Comparison of ENCODE assay signal across 8 cellular contexts in genomic region chr20:20052074-20052970, GRCh38. TPM values are rescaled to one million over a fixed set of nuclear protein-coding genes. Genes with fewer than 3 reads are reported as not detected.
A peak's percentile ranks its signal among the peaks of the same experiment; 100 is the strongest.
DNase-seq lines count a peak whose midpoint lies in the region; ATAC-seq and TF ChIP-seq lines count a peak whose summit lies in the region.

TSS of gene CFAP61 (plus strand) at chr20:20052532. CDS start at chr20:20056654, 4,122 bp downstream.
TSS of gene CRNKL1 (minus strand) at chr20:20052466. CDS start at chr20:20052342, 124 bp downstream.

- H3K36me3 ChIP-seq in liver (ENCODE audit: control insufficient read depth in 4 of 4, insufficient read depth in 3 of 4, low read depth in 1 of 4, low read length in 3 of 4): peaks cover 0 to 28% (median 25%) of the 10 kb centered on the region in 4 donors

- H3K4me3 Mint-ChIP-seq in CD4-positive, alpha-beta T cell: peak within 1 kb of the TSS; percentile 98
- H3K4me3 Mint-ChIP-seq in activated CD4-positive, alpha-beta memory T cell treated with anti-CD3 and anti-CD28 coated beads, Interleukin-2, amount 10 ng/mL, durations not matched to agents 7 days and 5 days: peak within 1 kb of the TSS; percentile 92

- peak within 1 kb of the TSS; percentile 80 for H3K27ac ChIP-seq in CD4-positive, alpha-beta T cell (ENCODE audit: low read depth, low read length)
- H3K27ac ChIP-seq in dorsolateral prefrontal cortex (peak within 1 kb of the TSS in 57 of 59 donors; percentile 2 to 95 (median 76)), liver (ENCODE audit: low read depth in 1 of 2, low read length in 2 of 2) (peak within 1 kb of the TSS; percentile 89 to 90)

- POLR2A ChIA-PET in CD4-positive, alpha-beta T cell (lab: Charles Lee): interaction anchor here (0.7 to 3.0 kb wide), 15 partner anchors 8 to 1914 kb away, joined by 3 to 59 read pairs (median 6); partner anchors contain the start of genes DZANK1, NAA20, POLR3F and RALGAPA2
- POLR2A ChIA-PET in activated CD4-positive, alpha-beta memory T cell treated with anti-CD3 and anti-CD28 coated beads, Interleukin-2, amount 10 ng/mL, durations not matched to agents 7 days and 5 days (lab: Charles Lee): interaction anchor here (0.7 to 3.8 kb wide), 11 partner anchors 9 to 1545 kb away, joined by 3 to 43 read pairs (median 8); partner anchors contain the start of genes NAA20 and SEC23B

- no peaks in the 10 kb centered on the region for H3K9me3 ChIP-seq in CD4-positive, alpha-beta T cell (ENCODE audit: control insufficient read depth, low read length)
- no peaks in the 10 kb centered on the region for H3K9me3 ChIP-seq in liver (ENCODE audit: control insufficient read depth in 4 of 4, low read length in 3 of 4)

- H3K9me3 Mint-ChIP-seq in CD4-positive, alpha-beta T cell: no peaks in the 10 kb centered on the region
- no peaks in the 10 kb centered on the region for H3K9me3 Mint-ChIP-seq in activated CD4-positive, alpha-beta memory T cell treated with anti-CD3 and anti-CD28 coated beads, Interleukin-2, amount 10 ng/mL, durations not matched to agents 7 days and 5 days

- ATAC-seq in CD4-positive, alpha-beta T cell (ENCODE audit: poor library complexity): peak; percentile 93
- ATAC-seq in GM19452 (IDR thresholded peaks at IDR 0.05; ENCODE audit: unreplicated experiment) (peak; percentile 96), HG03575 (IDR thresholded peaks at IDR 0.05; ENCODE audit: extremely low read depth, insufficient number of reproducible peaks, low FRiP score, unreplicated experiment) (peak; percentile 69)

- TF ChIP-seq CTCF in CD4-positive, alpha-beta T cell (IDR thresholded peaks at IDR 0.05): no peak
- TF ChIP-seq CTCF in dorsolateral prefrontal cortex (IDR thresholded peaks at IDR 0.05 in 54 of 56, conservative IDR thresholded peaks at IDR 0.05 in 2 of 56; ENCODE audit: low read depth in 1 of 56, partially characterized antibody in 56 of 56) (peak in 46 of 56 donors; percentile 10 to 67 (median 38)), liver (IDR thresholded peaks at IDR 0.05; ENCODE audit: low read depth, low read length, missing input control) (peak; percentile 6)

- peak within 1 kb of the TSS; percentile 72 to 100 (median 97) for H3K4me3 ChIP-seq in dorsolateral prefrontal cortex
- H3K4me3 ChIP-seq in liver (ENCODE audit: low read depth in 1 of 3, low read length in 3 of 3): peak within 1 kb of the TSS; percentile 84 to 98 (median 91)

- peak; percentile 2 to 37 for TF ChIP-seq RAD21 in liver (IDR thresholded peaks at IDR 0.05)

- under 1% methylated on average over 67 of the region's 67 CpGs for WGBS in liver

- H3K27me3 Mint-ChIP-seq in CD4-positive, alpha-beta T cell: peaks cover 6% of the 10 kb centered on the region
- H3K27me3 Mint-ChIP-seq in activated CD4-positive, alpha-beta memory T cell treated with anti-CD3 and anti-CD28 coated beads, Interleukin-2, amount 10 ng/mL, durations not matched to agents 7 days and 5 days: peaks cover 5% of the 10 kb centered on the region

- H3K27ac Mint-ChIP-seq in CD4-positive, alpha-beta T cell: peak within 1 kb of the TSS; percentile 89
- H3K27ac Mint-ChIP-seq in activated CD4-positive, alpha-beta memory T cell treated with anti-CD3 and anti-CD28 coated beads, Interleukin-2, amount 10 ng/mL, durations not matched to agents 7 days and 5 days: peak within 1 kb of the TSS; percentile 90

- CTCF ChIA-PET in CD4-positive, alpha-beta T cell (lab: Charles Lee): interaction anchor here (1.0 to 3.1 kb wide), 2 partner anchors 9 to 35 kb away, joined by 4 to 24 read pairs; partner anchors contain the start of gene NAA20
- CTCF ChIA-PET in activated CD4-positive, alpha-beta memory T cell treated with anti-CD3 and anti-CD28 coated beads, Interleukin-2, amount 10 ng/mL, durations not matched to agents 7 days and 5 days (lab: Charles Lee): interaction anchor here (1.0 to 2.5 kb wide), 4 partner anchors 9 to 542 kb away, joined by 3 to 33 read pairs (median 4); partner anchors contain the start of gene NAA20

- H3K4me1 Mint-ChIP-seq in CD4-positive, alpha-beta T cell (ENCODE audit: low read depth): peaks cover 37% of the 10 kb centered on the region
- H3K4me1 Mint-ChIP-seq in activated CD4-positive, alpha-beta memory T cell treated with anti-CD3 and anti-CD28 coated beads, Interleukin-2, amount 10 ng/mL, durations not matched to agents 7 days and 5 days: peaks cover 21% of the 10 kb centered on the region

- intact Hi-C loops in CD4-positive, alpha-beta T cell (cut with DNase I, micrococcal nuclease): loop anchor here (1.0 to 10.0 kb wide), 9 partner anchors 35 to 1915 kb away; partner anchors contain the start of genes KAT14 (in 1 of the 2), KIZ (in 1 of the 2), NAA20 (in 1 of the 2) and PET117 (in 1 of the 2)
- intact Hi-C loops in dorsolateral prefrontal cortex (cut with DNase I): loop anchor here (5.0 kb wide), 1 partner anchor 35 kb away; the partner anchor contains the start of gene NAA20 (in 2 of the 2)

- peak; percentile 94 to 98 (median 96) for DNase-seq in CD4-positive, alpha-beta T cell
- DNase-seq in NCI-H82 (lab: John Stamatoyannopoulos, UW) (peak; percentile 97), dorsolateral prefrontal cortex (peak; percentile 95 to 98 (median 96))
- DNase-seq in activated CD4-positive, alpha-beta memory T cell treated with anti-CD3 and anti-CD28 coated beads, Interleukin-2, amount 10 ng/mL, durations not matched to agents 7 days and 5 days: peak; percentile 97
- DNase-seq in stimulated activated CD4-positive, alpha-beta T cell treated with anti-CD3 and anti-CD28 coated beads, Interleukin-4, amount 100 ng/mL, for 1 hour: peak; percentile 96

- H3K36me3 Mint-ChIP-seq in CD4-positive, alpha-beta T cell (ENCODE audit: low read depth): peaks cover 49% of the 10 kb centered on the region
- peaks cover 35% of the 10 kb centered on the region for H3K36me3 Mint-ChIP-seq in activated CD4-positive, alpha-beta memory T cell treated with anti-CD3 and anti-CD28 coated beads, Interleukin-2, amount 10 ng/mL, durations not matched to agents 7 days and 5 days (ENCODE audit: low read depth)

- H3K9ac ChIP-seq in liver (ENCODE audit: low read depth in 1 of 2, low read length in 2 of 2): peak within 1 kb of the TSS; percentile 67 to 92

- no peaks in the 10 kb centered on the region for H3K27me3 ChIP-seq in CD4-positive, alpha-beta T cell (ENCODE audit: control insufficient read depth, insufficient read depth, low read length)
- H3K27me3 ChIP-seq in dorsolateral prefrontal cortex: no peaks in the 10 kb centered on the region
- no peaks in the 10 kb centered on the region for H3K27me3 ChIP-seq in liver (ENCODE audit: control insufficient read depth in 4 of 4, insufficient read depth in 4 of 4, low read length in 3 of 4)

- peaks cover 2 to 11% (median 7%) of the 10 kb centered on the region in 4 donors for H3K4me1 ChIP-seq in liver (ENCODE audit: control insufficient read depth in 4 of 4, insufficient read depth in 4 of 4, low read length in 3 of 4)

TF ChIP-seq in liver, 16 proteins besides CTCF, POLR2A, EP300 and RAD21 (continues in another document):
- TF ChIP-seq NR2F2 (IDR thresholded peaks at IDR 0.05) (peak; percentile 86), FOXA2 (IDR thresholded peaks at IDR 0.05) (no peak), SP1 (IDR thresholded peaks at IDR 0.05) (peak; percentile 41), FOXA1 (IDR thresholded peaks at IDR 0.05) (no peak), ATF3 (IDR thresholded peaks at IDR 0.05) (no peak), RXRA (IDR thresholded peaks at IDR 0.05) (peak in 1 of 2 donors; percentile 5), YY1 (IDR thresholded peaks at IDR 0.05) (peak; percentile 87), TAF1 (conservative IDR thresholded peaks at IDR 0.05) (peak; percentile 70), GABPA (IDR thresholded peaks at IDR 0.05 in 1 of 2, conservative IDR thresholded peaks at IDR 0.05 in 1 of 2) (peak; percentile 92 to 98), ZBTB33 (IDR thresholded peaks at IDR 0.05) (peak; percentile 6), EGR1 (IDR thresholded peaks at IDR 0.05; ENCODE audit: low read depth in 2 of 2) (peak; percentile 61 to 82), MAX (IDR thresholded peaks at IDR 0.05) (peak; percentile 94), HNF4A (conservative IDR thresholded peaks at IDR 0.05) (peak; percentile 34 to 57), JUND (IDR thresholded peaks at IDR 0.05) (no peak)

RNA-seq across cellular contexts. Expression of gene CFAP61, which starts in this region (rescaled TPM):
- not detected for total RNA-seq in CD4-positive, alpha-beta T cell
- not detected for total RNA-seq in activated CD4-positive, alpha-beta memory T cell treated with anti-CD3 and anti-CD28 coated beads, Interleukin-2, amount 10 ng/mL, durations not matched to agents 7 days and 5 days
- total RNA-seq in dorsolateral prefrontal cortex (10 to 100 TPM in 40 of 120 experiments, 1 to 10 TPM in 80; 1.8 to 18.2 (median 8.6) TPM), liver (under 1 TPM in 1 of 2 donors, not detected in 1; 0.05 TPM)
- not detected for polyA plus RNA-seq in liver

RNA-seq across cellular contexts. Expression of gene CRNKL1, which starts in this region (rescaled TPM):
- total RNA-seq in CD4-positive, alpha-beta T cell: 10 to 100 TPM; 24.3 to 26.1 TPM
- 10 to 100 TPM; 20.4 to 21.8 TPM for total RNA-seq in activated CD4-positive, alpha-beta memory T cell treated with anti-CD3 and anti-CD28 coated beads, Interleukin-2, amount 10 ng/mL, durations not matched to agents 7 days and 5 days
- total RNA-seq in dorsolateral prefrontal cortex (10 to 100 TPM; 15.3 to 37.8 (median 23.5) TPM), liver (10 to 100 TPM; 10.3 to 16.2 TPM)
- polyA plus RNA-seq in liver: 1 to 10 TPM; 5.0 to 5.6 TPM

Comparison
In these comparisons a context has a peak if more than half of its experiments do, and no peak if none do; other contexts are left out.
1. Peak in every context shown above with its lines: DNase-seq, ATAC-seq, H3K4me3 ChIP-seq and H3K27ac ChIP-seq.